Comparison of ENCODE assay signal across 1 cellular context in genomic region chr12:47798481-47798948, GRCh38.
TF ChIP-seq lines count a peak whose summit lies in the region.

No MANE protein-coding gene starts in this region.

TF ChIP-seq in H1, 55 proteins besides CTCF, POLR2A, EP300 and RAD21:
- no peak for TF ChIP-seq NRF1 (IDR thresholded peaks at IDR 0.05; ENCODE audit: low read depth, low read length)
- no peak for TF ChIP-seq CBX5 (IDR thresholded peaks at IDR 0.05; ENCODE audit: low read depth, low read length)
- TF ChIP-seq CHD1 (IDR thresholded peaks at IDR 0.05; ENCODE audit: low read depth, low read length), result no peak
- no peak for TF ChIP-seq SAP30 (IDR thresholded peaks at IDR 0.05; ENCODE audit: insufficient read depth, insufficient replicate concordance, low read length)
